ENCODE assay signal across 2 cellular contexts in genomic region chr17:77332034-77332971, GRCh38.
TF ChIP-seq lines count a peak whose summit lies in the region.

No MANE protein-coding gene starts in this region.

TF ChIP-seq in HEK293, 187 proteins besides CTCF, POLR2A, EP300 and RAD21 (continued from another document):
- TF ChIP-seq ZNF280C (tag by site-specific recombination; IDR thresholded peaks at IDR 0.05) (no peak), ZNF223 (tag by site-specific recombination; IDR thresholded peaks at IDR 0.05) (peak; percentile 83; the same call in 1 of the 2 replicates)

TF ChIP-seq in H1, 55 proteins besides CTCF, POLR2A, EP300 and RAD21 (continued from another document):
- TF ChIP-seq KDM4A (IDR thresholded peaks at IDR 0.05; ENCODE audit: low read depth, low read length, severe bottlenecking) = no peak
- no peak for TF ChIP-seq ZNF274 (IDR thresholded peaks at IDR 0.05; ENCODE audit: borderline replicate concordance, extremely low read depth, low read length)
- TF ChIP-seq JUND (IDR thresholded peaks at IDR 0.05; ENCODE audit: low read length) = no peak
